1 cellular context compared by ENCODE assay signal in the genomic region with DNA sequence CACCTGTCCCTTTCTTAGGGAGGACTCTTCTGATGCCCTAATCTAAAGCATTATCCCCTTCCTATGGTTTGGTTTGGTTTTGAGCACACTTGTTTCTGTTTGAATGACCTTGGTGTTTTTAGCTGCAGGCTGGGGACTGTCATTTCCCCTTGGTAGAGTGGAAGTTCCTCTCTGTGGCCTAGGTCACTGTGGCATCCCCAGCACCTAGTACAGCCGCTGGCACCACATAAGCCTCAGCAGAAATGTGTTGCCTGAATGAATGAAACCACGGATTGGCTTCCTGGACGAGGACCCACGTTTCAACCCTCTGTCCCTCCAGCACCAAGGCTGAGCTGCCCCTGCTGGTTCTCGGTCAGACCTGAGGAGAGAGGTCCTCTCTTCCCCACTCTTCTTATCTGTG.
TF ChIP-seq lines count a peak whose summit lies in the region.

No MANE protein-coding gene starts in this region.

TF ChIP-seq in GM12878, 131 proteins besides CTCF, POLR2A, EP300 and RAD21 (continued from another document):
- TF ChIP-seq CEBPZ (IDR thresholded peaks at IDR 0.05; ENCODE audit: low read depth, low read length), result no peak
- no peak for TF ChIP-seq ZZZ3 (IDR thresholded peaks at IDR 0.05; ENCODE audit: control insufficient read depth, insufficient read length, low read depth)
- TF ChIP-seq MTA2 (IDR thresholded peaks at IDR 0.05; ENCODE audit: low read depth), result no peak
- TF ChIP-seq, protein P1, sequence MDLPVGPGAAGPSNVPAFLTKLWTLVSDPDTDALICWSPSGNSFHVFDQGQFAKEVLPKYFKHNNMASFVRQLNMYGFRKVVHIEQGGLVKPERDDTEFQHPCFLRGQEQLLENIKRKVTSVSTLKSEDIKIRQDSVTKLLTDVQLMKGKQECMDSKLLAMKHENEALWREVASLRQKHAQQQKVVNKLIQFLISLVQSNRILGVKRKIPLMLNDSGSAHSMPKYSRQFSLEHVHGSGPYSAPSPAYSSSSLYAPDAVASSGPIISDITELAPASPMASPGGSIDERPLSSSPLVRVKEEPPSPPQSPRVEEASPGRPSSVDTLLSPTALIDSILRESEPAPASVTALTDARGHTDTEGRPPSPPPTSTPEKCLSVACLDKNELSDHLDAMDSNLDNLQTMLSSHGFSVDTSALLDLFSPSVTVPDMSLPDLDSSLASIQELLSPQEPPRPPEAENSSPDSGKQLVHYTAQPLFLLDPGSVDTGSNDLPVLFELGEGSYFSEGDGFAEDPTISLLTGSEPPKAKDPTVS (IDR thresholded peaks at IDR 0.05; ENCODE audit: low read depth, low read length), result no peak
- no peak for TF ChIP-seq ZBTB33 (IDR thresholded peaks at IDR 0.05)
- TF ChIP-seq RELB (IDR thresholded peaks at IDR 0.05; ENCODE audit: low read depth), result no peak
- TF ChIP-seq TCF3 (IDR thresholded peaks at IDR 0.05; ENCODE audit: borderline replicate concordance, insufficient read depth, low read depth, low read length), result 0 out of 2 replicates have a peak, but pooled peaks have one; percentile 14
- no peak for TF ChIP-seq ZSCAN29 (IDR thresholded peaks at IDR 0.05)
- no peak for TF ChIP-seq KLF5 (IDR thresholded peaks at IDR 0.05; ENCODE audit: partially characterized antibody)
- TF ChIP-seq HCFC1 (IDR thresholded peaks at IDR 0.05; ENCODE audit: low read length), result no peak
- peak; percentile 33; the same call in 1 of the 2 replicates for TF ChIP-seq JUNB (IDR thresholded peaks at IDR 0.05)
- TF ChIP-seq, protein P2, sequence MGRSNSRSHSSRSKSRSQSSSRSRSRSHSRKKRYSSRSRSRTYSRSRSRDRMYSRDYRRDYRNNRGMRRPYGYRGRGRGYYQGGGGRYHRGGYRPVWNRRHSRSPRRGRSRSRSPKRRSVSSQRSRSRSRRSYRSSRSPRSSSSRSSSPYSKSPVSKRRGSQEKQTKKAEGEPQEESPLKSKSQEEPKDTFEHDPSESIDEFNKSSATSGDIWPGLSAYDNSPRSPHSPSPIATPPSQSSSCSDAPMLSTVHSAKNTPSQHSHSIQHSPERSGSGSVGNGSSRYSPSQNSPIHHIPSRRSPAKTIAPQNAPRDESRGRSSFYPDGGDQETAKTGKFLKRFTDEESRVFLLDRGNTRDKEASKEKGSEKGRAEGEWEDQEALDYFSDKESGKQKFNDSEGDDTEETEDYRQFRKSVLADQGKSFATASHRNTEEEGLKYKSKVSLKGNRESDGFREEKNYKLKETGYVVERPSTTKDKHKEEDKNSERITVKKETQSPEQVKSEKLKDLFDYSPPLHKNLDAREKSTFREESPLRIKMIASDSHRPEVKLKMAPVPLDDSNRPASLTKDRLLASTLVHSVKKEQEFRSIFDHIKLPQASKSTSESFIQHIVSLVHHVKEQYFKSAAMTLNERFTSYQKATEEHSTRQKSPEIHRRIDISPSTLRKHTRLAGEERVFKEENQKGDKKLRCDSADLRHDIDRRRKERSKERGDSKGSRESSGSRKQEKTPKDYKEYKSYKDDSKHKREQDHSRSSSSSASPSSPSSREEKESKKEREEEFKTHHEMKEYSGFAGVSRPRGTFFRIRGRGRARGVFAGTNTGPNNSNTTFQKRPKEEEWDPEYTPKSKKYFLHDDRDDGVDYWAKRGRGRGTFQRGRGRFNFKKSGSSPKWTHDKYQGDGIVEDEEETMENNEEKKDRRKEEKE (IDR thresholded peaks at IDR 0.05), result no peak
TF ChIP-seq in GM12878: peak in this region for 7.
